In genomic region chr13:108962652-108963051, GRCh38 we compare ENCODE assay signal across 17 cellular contexts.
"Had no signal": no experiment of that assay in that cellular context is flagged by ENCODE, and none has a peak within 500 bp of the region (broad histone marks: within the 10 kb centered on the region; RNA-seq: fewer than 3 reads in every experiment).

No MANE protein-coding gene starts in this region.

- H3K4me2 ChIP-seq: smooth muscle cell had no signal

- H3K4me1 Mint-ChIP-seq: activated naive CD4-positive, alpha-beta T cell treated with anti-CD3 and anti-CD28 coated beads, Interleukin-2, amount 50 U/mL, for 24 hours; stimulated activated effector memory CD8-positive, alpha-beta T cell treated with anti-CD3 and anti-CD28 coated beads, Interleukin-12 subunit alpha, Interleukin-12 subunit beta, amount 100 ng/mL, for 72 hours had no signal

- ATAC-seq: natural killer cell treated with Interleukin-12 subunit alpha and Interleukin-12 subunit beta and Interleukin-15 and Interleukin-18, amount 100 ng/mL, for 72 hours; right cardiac atrium had no signal

- H3K9me3 ChIP-seq: tibial nerve had no signal

- H3K27me3 ChIP-seq: tibial nerve had no signal

- H3K4me3 Mint-ChIP-seq: activated naive CD4-positive, alpha-beta T cell treated with anti-CD3 and anti-CD28 coated beads, Interleukin-2, amount 50 U/mL, for 24 hours; activated T-cell treated with anti-CD3 and anti-CD28 coated beads, Interleukin-2, amount 50 U/mL, for 24 hours; brain; dendritic cell treated with granulocyte-macrophage colony-stimulating factor and Interleukin-4, amounts not matched to agents 40 ng/mL and 50 ng/mL, for 4 days; natural killer cell treated with Interleukin-12 subunit alpha and Interleukin-12 subunit beta and Interleukin-15 and Interleukin-18, amount 100 ng/mL, for 72 hours; stimulated activated effector memory CD8-positive, alpha-beta T cell treated with anti-CD3 and anti-CD28 coated beads, Interleukin-12 subunit alpha, Interleukin-12 subunit beta, amount 100 ng/mL, for 72 hours had no signal

- DNase-seq: activated CD4-positive, alpha-beta T cell treated with anti-CD3 and anti-CD28 coated beads, Interleukin-2, amount 50 U/mL, for 4 hours; activated CD4-positive, CD25-positive, alpha-beta regulatory T cell treated with anti-CD3 and anti-CD28 coated beads, Interleukin-2, amount 50 U/mL, for 72 hours; activated effector memory CD4-positive, alpha-beta T cell treated with Interleukin-2 at 50 U/mL for 16 hours; activated T-cell treated with anti-CD3 and anti-CD28 coated beads, Interleukin-2, amount 50 U/mL, for 24 hours; amniotic stem cell; cerebellar nuclear complex; hypothalamus; nucleus accumbens; right cardiac atrium; T-helper 9 cell had no signal

- H3K36me3 ChIP-seq: tibial nerve had no signal

- H3K4me3 ChIP-seq: smooth muscle cell, tibial nerve had no signal

- H3K27ac ChIP-seq: tibial nerve had no signal

- H3K9me3 Mint-ChIP-seq: activated naive CD4-positive, alpha-beta T cell treated with anti-CD3 and anti-CD28 coated beads, Interleukin-2, amount 50 U/mL, for 24 hours; activated T-cell treated with anti-CD3 and anti-CD28 coated beads, Interleukin-2, amount 50 U/mL, for 24 hours; dendritic cell treated with granulocyte-macrophage colony-stimulating factor and Interleukin-4, amounts not matched to agents 40 ng/mL and 50 ng/mL, for 4 days; natural killer cell treated with Interleukin-12 subunit alpha and Interleukin-12 subunit beta and Interleukin-15 and Interleukin-18, amount 100 ng/mL, for 72 hours; stimulated activated effector memory CD8-positive, alpha-beta T cell treated with anti-CD3 and anti-CD28 coated beads, Interleukin-12 subunit alpha, Interleukin-12 subunit beta, amount 100 ng/mL, for 72 hours had no signal

- H3K27me3 Mint-ChIP-seq: activated T-cell treated with anti-CD3 and anti-CD28 coated beads, Interleukin-2, amount 50 U/mL, for 24 hours; brain; dendritic cell treated with granulocyte-macrophage colony-stimulating factor and Interleukin-4, amounts not matched to agents 40 ng/mL and 50 ng/mL, for 4 days had no signal

- H3K27ac Mint-ChIP-seq: activated naive CD4-positive, alpha-beta T cell treated with anti-CD3 and anti-CD28 coated beads, Interleukin-2, amount 50 U/mL, for 24 hours; activated T-cell treated with anti-CD3 and anti-CD28 coated beads, Interleukin-2, amount 50 U/mL, for 24 hours; dendritic cell treated with granulocyte-macrophage colony-stimulating factor and Interleukin-4, amounts not matched to agents 40 ng/mL and 50 ng/mL, for 4 days; natural killer cell treated with Interleukin-12 subunit alpha and Interleukin-12 subunit beta and Interleukin-15 and Interleukin-18, amount 100 ng/mL, for 72 hours; stimulated activated effector memory CD8-positive, alpha-beta T cell treated with anti-CD3 and anti-CD28 coated beads, Interleukin-12 subunit alpha, Interleukin-12 subunit beta, amount 100 ng/mL, for 72 hours had no signal

- H3K36me3 Mint-ChIP-seq: activated naive CD4-positive, alpha-beta T cell treated with anti-CD3 and anti-CD28 coated beads, Interleukin-2, amount 50 U/mL, for 24 hours; brain; natural killer cell treated with Interleukin-12 subunit alpha and Interleukin-12 subunit beta and Interleukin-15 and Interleukin-18, amount 100 ng/mL, for 72 hours; stimulated activated effector memory CD8-positive, alpha-beta T cell treated with anti-CD3 and anti-CD28 coated beads, Interleukin-12 subunit alpha, Interleukin-12 subunit beta, amount 100 ng/mL, for 72 hours had no signal
